In the genomic region with DNA sequence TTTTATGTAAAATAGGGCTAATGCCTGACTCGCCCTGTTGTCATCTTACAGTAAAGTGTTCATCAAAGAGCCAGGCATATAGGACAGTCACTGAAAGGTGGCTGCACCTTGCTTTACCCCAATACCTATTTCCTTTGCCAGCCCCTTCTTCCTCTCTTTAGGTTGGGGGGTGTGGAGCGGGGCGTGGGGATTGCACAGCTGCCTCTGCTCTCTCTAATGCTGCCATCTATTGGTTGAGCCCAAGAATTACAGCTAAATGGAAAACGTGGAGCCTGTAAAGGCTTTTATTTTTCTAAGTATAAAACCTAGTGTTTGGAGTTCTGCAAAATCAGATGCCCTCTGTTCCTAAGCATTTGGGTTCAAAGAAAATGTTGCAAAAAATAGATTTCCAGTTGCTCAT, we compare ENCODE assay signal across 9 cellular contexts. TPM values are rescaled to one million over a fixed set of nuclear protein-coding genes. Genes with fewer than 3 reads are reported as not detected.
DNase-seq lines count a peak whose midpoint lies in the region; ATAC-seq and TF ChIP-seq lines count a peak whose summit lies in the region.
"Had no signal": no experiment of that assay in that cellular context is flagged by ENCODE, and none has a peak within 500 bp of the region (broad histone marks: within the 10 kb centered on the region; RNA-seq: fewer than 3 reads in every experiment).

No MANE protein-coding gene starts in this region.

- H2BK5ac ChIP-seq in IMR-90 (ENCODE audit: low read depth, low read length, poor library complexity, severe bottlenecking): no peak overlapping the region

- no peak overlapping the region for H2AK9ac ChIP-seq in IMR-90 (replicated peaks; ENCODE audit: low read depth, low read length, poor library complexity)

- H3K79me2 ChIP-seq in mammary epithelial cell (ENCODE audit: insufficient read depth, low read length): no peaks in the 10 kb centered on the region

- no peak overlapping the region for H3K23ac ChIP-seq in IMR-90 (ENCODE audit: low read depth, low read length)

- intact Hi-C loops in IMR-90 (cut with micrococcal nuclease): no loop called here
- intact Hi-C loops in mammary epithelial cell (cut with micrococcal nuclease): no loop called here

- no peaks in the 10 kb centered on the region for H3K9me1 ChIP-seq in IMR-90 (ENCODE audit: insufficient read depth, low read length)

- H3K4me2 ChIP-seq in IMR-90 (ENCODE audit: low read depth, low read length) (no peak overlapping the region), mammary epithelial cell (ENCODE audit: insufficient read depth, low read depth, low read length) (no peak overlapping the region)

- dilution Hi-C loops in IMR-90 (cut with HindIII; ENCODE audit: low sequenced_read_pairs, unreplicated experiment) (no loop called here), mammary epithelial cell (cut with HindIII; ENCODE audit: low sequenced_read_pairs) (loop anchor here (5.0 kb wide), 2 partner anchors 37 to 83 kb away; no protein-coding TSS in a partner anchor)

- no peaks in the 10 kb centered on the region for H3K9me3 ChIP-seq in IMR-90 (ENCODE audit: control insufficient read depth, insufficient read depth, low read length)
- H3K9me3 ChIP-seq in mammary epithelial cell (replicated peaks; ENCODE audit: insufficient read depth, low read length): no peaks in the 10 kb centered on the region

- H2AFZ ChIP-seq in IMR-90 (replicated peaks; ENCODE audit: low read length, poor library complexity) (no peak overlapping the region), mammary epithelial cell (ENCODE audit: low read depth, low read length) (no peak overlapping the region)

- H3K9ac ChIP-seq in IMR-90 (ENCODE audit: low read depth, low read length): no peak overlapping the region
- H3K9ac ChIP-seq in mammary epithelial cell (ENCODE audit: insufficient read depth, low read length): no peak overlapping the region

- H3K4me1 ChIP-seq in IMR-90 (ENCODE audit: control insufficient read depth, insufficient read depth, low read length) (no peaks in the 10 kb centered on the region), mammary epithelial cell (ENCODE audit: insufficient read depth, low read length) (no peaks in the 10 kb centered on the region)

- no peak overlapping the region for H4K91ac ChIP-seq in IMR-90 (ENCODE audit: insufficient read depth, low read depth, low read length)

- CTCF ChIA-PET in IMR-90 (lab: Yijun Ruan, JAX) (interaction anchor here (0.6 to 1.0 kb wide), 3 partner anchors 10 to 63 kb away, joined by 3 to 4 read pairs (median 3); no protein-coding TSS in a partner anchor), mammary epithelial cell (lab: Charles Lee; ENCODE audit: low non-redundant PET) (interaction anchor here (0.6 to 0.7 kb wide), 2 partner anchors 19 to 48 kb away, joined by 3 read pairs; a partner anchor contains a TSS)

- no peak overlapping the region for H3K18ac ChIP-seq in IMR-90 (ENCODE audit: low read depth, low read length)

- in situ Hi-C loops in IMR-90 (cut with MboI; ENCODE audit: low sequenced_read_pairs) (no loop called here), mammary epithelial cell (cut with MboI; ENCODE audit: low sequenced_read_pairs in 2 of 2) (no loop called here)

- H3K27ac ChIP-seq in IMR-90 (ENCODE audit: insufficient read depth, low read length): no peak overlapping the region
- no peak overlapping the region for H3K27ac ChIP-seq in mammary epithelial cell (ENCODE audit: insufficient read depth, low read depth, low read length)

- DNase-seq in GM03348 (ENCODE audit: low spot score) (peak; percentile 11), IMR-90 (no peak), mammary epithelial cell (no peak), lung microvascular endothelial cell (ENCODE audit: low read depth in 2 of 2) (peak; percentile 18 to 31), epidermal melanocyte (ENCODE audit: insufficient read length, low spot score) (no peak), kidney glomerular epithelial cell (lab: John Stamatoyannopoulos, UW) (no peak)
- DNase-seq: activated CD4-positive, alpha-beta T cell treated with anti-CD3 and anti-CD28 coated beads for 48 hours; stimulated activated CD4-positive, alpha-beta T cell treated with anti-CD3 and anti-CD28 coated beads, Interleukin-15, amount 100 ng/mL, for 24 hours had no signal

- peak; percentile 49 for TF ChIP-seq RAD21 in IMR-90 (IDR thresholded peaks at IDR 0.05; ENCODE audit: low read length)

- H3K27me3 ChIP-seq in IMR-90 (ENCODE audit: control insufficient read depth, insufficient read depth, low read length) (no peaks in the 10 kb centered on the region), mammary epithelial cell (ENCODE audit: insufficient read depth, low read length) (no peaks in the 10 kb centered on the region)

- TF ChIP-seq POLR2A in IMR-90 (IDR thresholded peaks at IDR 0.05; ENCODE audit: low read depth, low read length): no peak

- H2BK15ac ChIP-seq in IMR-90 (ENCODE audit: low read depth, low read length): no peak overlapping the region

- no peaks in the 10 kb centered on the region for H4K20me1 ChIP-seq in IMR-90 (ENCODE audit: insufficient read depth, low read length)
- H4K20me1 ChIP-seq in mammary epithelial cell (ENCODE audit: insufficient read depth, low read length): no peaks in the 10 kb centered on the region

- no peak overlapping the region for H2BK20ac ChIP-seq in IMR-90 (ENCODE audit: low read depth, low read length)

- H3K56ac ChIP-seq in IMR-90 (ENCODE audit: extremely low read depth, insufficient read depth, low read length): no peak overlapping the region

- ATAC-seq in IMR-90 (ENCODE audit: low read depth) (no peak), GM19467 (IDR thresholded peaks at IDR 0.05; ENCODE audit: unreplicated experiment) (no peak)

- H3K14ac ChIP-seq in IMR-90 (replicated peaks; ENCODE audit: low read depth, low read length): no peak overlapping the region

- H4K5ac ChIP-seq in IMR-90 (ENCODE audit: low read depth, low read length): no peak overlapping the region

- no peak overlapping the region for H3K4ac ChIP-seq in IMR-90 (ENCODE audit: low read depth, low read length)

- H4K8ac ChIP-seq in IMR-90 (ENCODE audit: low read depth in 2 of 2, low read length in 2 of 2): no peak overlapping the region

- H3K4me3 ChIP-seq in IMR-90 (ENCODE audit: insufficient read depth, low read depth, low read length) (no peak overlapping the region), mammary epithelial cell (replicated peaks in 1 of 3; ENCODE audit: insufficient read depth in 1 of 3, low read depth in 2 of 3, low read length in 3 of 3) (no peak overlapping the region)

- no TSS peak for BruUV-seq in IMR-90 (replicated peaks; lab: Mats Ljungman, UMichigan)
- no TSS peak for BruUV-seq in mammary epithelial cell (replicated peaks; lab: Mats Ljungman, UMichigan)

- no CpG with 5 or more reads among the region's 4 CpGs for WGBS in IMR-90 (ENCODE audit: extremely low coverage in 2 of 2, insufficient read length in 1 of 2), 2 experiments
- WGBS in mammary epithelial cell (ENCODE audit: low coverage, missing lambda C conversion rate): 91% methylated on average over 4 of the region's 4 CpGs

- POLR2A ChIA-PET in IMR-90 (lab: Charles Lee; ENCODE audit: unreplicated experiment): no interaction called here

- no peak overlapping the region for H2AK5ac ChIP-seq in IMR-90 (ENCODE audit: low read depth, low read length)

- TF ChIP-seq CTCF in IMR-90 (conservative IDR thresholded peaks at IDR 0.05; ENCODE audit: low read depth, low read length) (peak; percentile 48), mammary epithelial cell (conservative IDR thresholded peaks at IDR 0.05 in 1 of 2, IDR thresholded peaks at IDR 0.05 in 1 of 2; ENCODE audit: extremely low read depth in 1 of 2, insufficient read depth in 1 of 2, low read depth in 1 of 2, low read length in 2 of 2) (peak; percentile 63 to 66)

- H3K79me1 ChIP-seq in IMR-90 (ENCODE audit: low read depth in 1 of 2, low read length in 2 of 2): no peaks in the 10 kb centered on the region

- H3K36me3 ChIP-seq in IMR-90 (ENCODE audit: control insufficient read depth, insufficient read depth, low read length) (no peaks in the 10 kb centered on the region), mammary epithelial cell (ENCODE audit: insufficient read depth, low read length) (peaks cover 2% of the 10 kb centered on the region)

- H2BK120ac ChIP-seq in IMR-90 (ENCODE audit: low read depth, low read length): no peak overlapping the region

TF ChIP-seq in IMR-90, 13 proteins besides CTCF, POLR2A, EP300 and RAD21:
- TF ChIP-seq BHLHE40 (IDR thresholded peaks at IDR 0.05; ENCODE audit: low read depth, low read length): no peak
- no peak for TF ChIP-seq CEBPB (IDR thresholded peaks at IDR 0.05; ENCODE audit: low read depth, low read length)
- no peak for TF ChIP-seq CHD1 (IDR thresholded peaks at IDR 0.05; ENCODE audit: low read depth, low read length)
- TF ChIP-seq MAZ (IDR thresholded peaks at IDR 0.05; ENCODE audit: borderline replicate concordance, low read depth, low read length): no peak
- TF ChIP-seq RCOR1 (IDR thresholded peaks at IDR 0.05; ENCODE audit: insufficient replicate concordance, low read length): no peak
- TF ChIP-seq SMC3 (IDR thresholded peaks at IDR 0.05; ENCODE audit: low read depth, low read length): 0 out of 2 replicates have a peak, but pooled peaks have one; percentile 26

RNA-seq across cellular contexts. Expression of a gene that starts 47.7 kb away (rescaled TPM):
- total RNA-seq in IMR-90 (2012; rRNA removed) (13.6 and 14.7 TPM in 2 replicates), mammary epithelial cell (10 to 100 TPM; 10.1 to 19.0 TPM), lung microvascular endothelial cell (10.9 and 13.9 TPM in 2 replicates)
- polyA plus RNA-seq in IMR-90 (2012; rRNA removed) (6.3 and 8.2 TPM in 2 replicates), mammary epithelial cell (10.6 TPM)
- 1.5 and 2.1 TPM in 2 replicates for polyA plus RNA-seq in IMR-90 (2012; cell fraction: cytosol; rRNA removed)
- 0.92 and 8.8 TPM in 2 replicates for polyA plus RNA-seq in IMR-90 (2012; cell fraction: nucleus; rRNA removed; ENCODE audit: low replicate concordance)
- polyA minus RNA-seq in mammary epithelial cell: 8.3 TPM

RNA-seq across cellular contexts. Expression of a gene that starts 48.0 kb away (rescaled TPM):
- total RNA-seq in IMR-90 (2012; rRNA removed): 122 TPM in 2 replicates
- 56.3 and 62.0 TPM in 2 replicates for polyA plus RNA-seq in IMR-90 (2012; rRNA removed)
- 19.3 and 28.3 TPM in 2 replicates for polyA plus RNA-seq in IMR-90 (2012; cell fraction: cytosol; rRNA removed)
- 3.8 and 22.6 TPM in 2 replicates for polyA plus RNA-seq in IMR-90 (2012; cell fraction: nucleus; rRNA removed; ENCODE audit: low replicate concordance)
- total RNA-seq in mammary epithelial cell: 10 to 100 TPM; 44.3 to 69.0 TPM
- polyA plus RNA-seq in mammary epithelial cell: 64.5 TPM
- polyA minus RNA-seq in mammary epithelial cell: 13.8 TPM
- total RNA-seq in lung microvascular endothelial cell: 54.8 and 74.5 TPM in 2 replicates

Comparison
In these comparisons a context has a peak if more than half of its experiments do, and no peak if none do; other contexts are left out.
1. DNase-seq: peak in GM03348 (single experiment) and lung microvascular endothelial cell (2 of 2); none in IMR-90 (single experiment), mammary epithelial cell (single experiment), epidermal melanocyte (single experiment) and kidney glomerular epithelial cell (single experiment).